ENCODE assay signal across 19 cellular contexts in the genomic region with DNA sequence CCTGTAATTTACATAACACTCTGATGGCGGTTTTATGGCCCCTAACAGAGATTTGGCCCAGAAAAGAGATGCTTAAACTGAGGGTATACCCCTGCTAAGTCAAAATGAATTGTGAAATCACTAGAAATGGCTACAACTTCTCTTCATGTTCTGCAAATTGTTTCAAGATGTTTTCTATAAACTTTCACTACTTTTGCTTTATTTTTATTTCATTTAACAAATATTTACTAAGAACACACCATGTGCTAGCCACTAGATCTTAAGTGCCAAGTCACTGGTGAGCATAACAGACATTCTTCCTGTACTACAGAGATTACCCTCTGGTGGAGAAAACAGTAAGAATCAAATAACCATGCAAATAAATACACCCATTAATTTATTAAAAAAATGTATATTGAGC.
A peak's percentile ranks its signal among the peaks of the same experiment; 100 is the strongest.
DNase-seq lines count a peak whose midpoint lies in the region; ATAC-seq and TF ChIP-seq lines count a peak whose summit lies in the region.
"Had no signal": no experiment of that assay in that cellular context is flagged by ENCODE, and none has a peak within 500 bp of the region (broad histone marks: within the 10 kb centered on the region; RNA-seq: fewer than 3 reads in every experiment).

No MANE protein-coding gene starts in this region.

- H3K79me2 ChIP-seq in GM23338 (replicated peaks; ENCODE audit: insufficient read depth), result no peaks in the 10 kb centered on the region

- H3K9me3 Mint-ChIP-seq in chondrocyte (ENCODE audit: low read depth) (peaks cover 14% of the 10 kb centered on the region), GM23338 (no peaks in the 10 kb centered on the region), nephron progenitor cell (peaks cover 10% of the 10 kb centered on the region)

- no peaks in the 10 kb centered on the region for H3K36me3 ChIP-seq in GM23338 (ENCODE audit: insufficient read depth)
- H3K36me3 ChIP-seq: SJCRH30 had no signal

- peaks cover 7% of the 10 kb centered on the region for H3K36me3 Mint-ChIP-seq in chondrocyte (ENCODE audit: low read depth)
- H3K36me3 Mint-ChIP-seq in GM23338 (ENCODE audit: low read depth), result no peaks in the 10 kb centered on the region
- H3K36me3 Mint-ChIP-seq in nephron progenitor cell (ENCODE audit: low read depth), result peaks cover 10% of the 10 kb centered on the region
- H3K36me3 Mint-ChIP-seq: CD4-positive, alpha-beta memory T cell had no signal

- no peak overlapping the region for H3K27ac ChIP-seq in GM23338 (ENCODE audit: low read depth)
- H3K27ac ChIP-seq: BLaER1, SJCRH30 had no signal

- H3K27me3 Mint-ChIP-seq in chondrocyte (ENCODE audit: low read depth) (no peaks in the 10 kb centered on the region), GM23338 (ENCODE audit: insufficient read depth, low read depth, poor library complexity) (no peaks in the 10 kb centered on the region), nephron progenitor cell (ENCODE audit: low read depth, poor library complexity) (peaks cover 4% of the 10 kb centered on the region)
- H3K27me3 Mint-ChIP-seq: CD4-positive, alpha-beta memory T cell had no signal

- H3K4me2 ChIP-seq in GM23338, result no peak overlapping the region
- H3K4me2 ChIP-seq: BLaER1 had no signal

- H3K4me3 Mint-ChIP-seq in chondrocyte (ENCODE audit: unreplicated experiment), result no peak overlapping the region
- H3K4me3 Mint-ChIP-seq in GM23338, result no peak overlapping the region
- no peak overlapping the region for H3K4me3 Mint-ChIP-seq in nephron progenitor cell
- H3K4me3 Mint-ChIP-seq: CD4-positive, alpha-beta memory T cell; H9 had no signal

- H3K9me2 ChIP-seq in GM23338 (ENCODE audit: insufficient read depth), result no peaks in the 10 kb centered on the region

- no peaks in the 10 kb centered on the region for H3K27me3 ChIP-seq in GM23338 (ENCODE audit: insufficient read depth)
- H3K27me3 ChIP-seq: BLaER1, MG63, SJCRH30 had no signal

- H3K4me3 ChIP-seq in AG09309 (ENCODE audit: control insufficient read depth, low read depth, low read length) (no peak overlapping the region), foreskin fibroblast (ENCODE audit: low read depth in 1 of 2, low read length in 2 of 2) (no peak overlapping the region), GM23338 (no peak overlapping the region)
- H3K4me3 ChIP-seq: BLaER1, K562, MG63, SJCRH30 had no signal

- no peaks in the 10 kb centered on the region for H4K20me1 ChIP-seq in GM23338 (replicated peaks; ENCODE audit: insufficient read depth)

- H3F3A ChIP-seq in GM23338 (replicated peaks; ENCODE audit: low read depth), result no peaks in the 10 kb centered on the region

- H3K27ac Mint-ChIP-seq in chondrocyte (ENCODE audit: unreplicated experiment) (no peak overlapping the region), GM23338 (no peak overlapping the region), nephron progenitor cell (no peak overlapping the region)
- H3K27ac Mint-ChIP-seq: CD4-positive, alpha-beta memory T cell; H9 had no signal

- DNase-seq in AG09309 (ENCODE audit: low read depth), result peak; percentile 28
- peak; percentile 40 for DNase-seq in GM04504 (ENCODE audit: low read depth)
- no peak for DNase-seq in chondrocyte (ENCODE audit: low spot score)
- peak; percentile 3 to 53 for DNase-seq in foreskin fibroblast
- no peak for DNase-seq in GM23338 (ENCODE audit: low spot score)
- no peak for DNase-seq in GM10266 (ENCODE audit: extremely low spot score)
- no peak for DNase-seq in nephron progenitor cell
- DNase-seq: 8988T; CD4-positive, alpha-beta memory T cell; DND-41; H9; MG63; NCI-H1417 treated with DMSO at 0.1 percent for 48 hours; NCI-H187; NCI-H446; NCI-H526; SJCRH30 had no signal

- no peaks in the 10 kb centered on the region for H3K4me1 ChIP-seq in GM23338 (ENCODE audit: insufficient read depth)
- H3K4me1 ChIP-seq: BLaER1, SJCRH30 had no signal

- no peak for ATAC-seq in GM23338
- ATAC-seq: K562 had no signal

- peaks cover 6% of the 10 kb centered on the region for H3K4me1 Mint-ChIP-seq in chondrocyte (ENCODE audit: low read depth)
- peaks cover 10% of the 10 kb centered on the region; the same call in 2 of the 3 replicates for H3K4me1 Mint-ChIP-seq in GM23338
- peaks cover 4% of the 10 kb centered on the region for H3K4me1 Mint-ChIP-seq in nephron progenitor cell
- H3K4me1 Mint-ChIP-seq: CD4-positive, alpha-beta memory T cell had no signal

- TF ChIP-seq CTCF in AG09309 (IDR thresholded peaks at IDR 0.05; ENCODE audit: control insufficient read depth, insufficient read depth, low read depth, low read length, missing control alignments) (no peak), chondrocyte (IDR thresholded peaks at IDR 0.05) (peak; percentile 51), foreskin fibroblast (IDR thresholded peaks at IDR 0.05; ENCODE audit: low read depth, low read length) (no peak), GM23338 (conservative IDR thresholded peaks at IDR 0.05; ENCODE audit: low read depth in 2 of 2) (no peak), GM10266 (IDR thresholded peaks at IDR 0.05; ENCODE audit: control insufficient read depth, insufficient read depth, low read depth, missing control alignments) (no peak), nephron progenitor cell (IDR thresholded peaks at IDR 0.05) (no peak)

- no peak overlapping the region for H2AFZ ChIP-seq in GM23338

TF ChIP-seq in GM23338, 12 proteins besides CTCF, POLR2A, EP300 and RAD21 (continues in another document):
- no peak for TF ChIP-seq EZH2phosphoT487 (IDR thresholded peaks at IDR 0.05; ENCODE audit: unreplicated experiment)
- no peak for TF ChIP-seq ZNF114 (CRISPR knock-in tag; IDR thresholded peaks at IDR 0.05)
- TF ChIP-seq EZH2 (IDR thresholded peaks at IDR 0.05; ENCODE audit: low read depth, unreplicated experiment), result no peak
- no peak for TF ChIP-seq JUNB (IDR thresholded peaks at IDR 0.05; ENCODE audit: unreplicated experiment)
- TF ChIP-seq ZNF331 (CRISPR knock-in tag; IDR thresholded peaks at IDR 0.05; ENCODE audit: low read depth), result no peak
- TF ChIP-seq ETS1 (IDR thresholded peaks at IDR 0.05), result no peak
- TF ChIP-seq STAT1 (IDR thresholded peaks at IDR 0.05; ENCODE audit: unreplicated experiment), result no peak
- TF ChIP-seq REST (IDR thresholded peaks at IDR 0.05; ENCODE audit: unreplicated experiment), result no peak
- TF ChIP-seq NANOG (IDR thresholded peaks at IDR 0.05; ENCODE audit: borderline replicate concordance), result no peak
- TF ChIP-seq CREB1 (CRISPR knock-in tag; IDR thresholded peaks at IDR 0.05; ENCODE audit: low read depth), result no peak
- no peak for TF ChIP-seq POLR2AphosphoS5 (IDR thresholded peaks at IDR 0.05; ENCODE audit: low read depth)

Comparison
In these comparisons a context has a peak if more than half of its experiments do, and no peak if none do; other contexts are left out.
1. DNase-seq: peak in AG09309 (single experiment), GM04504 (single experiment) and foreskin fibroblast (2 of 2); none in chondrocyte (single experiment), GM23338 (single experiment), GM10266 (single experiment) and nephron progenitor cell (single experiment).